ENCODE assay signal across 8 cellular contexts in the genomic region with DNA sequence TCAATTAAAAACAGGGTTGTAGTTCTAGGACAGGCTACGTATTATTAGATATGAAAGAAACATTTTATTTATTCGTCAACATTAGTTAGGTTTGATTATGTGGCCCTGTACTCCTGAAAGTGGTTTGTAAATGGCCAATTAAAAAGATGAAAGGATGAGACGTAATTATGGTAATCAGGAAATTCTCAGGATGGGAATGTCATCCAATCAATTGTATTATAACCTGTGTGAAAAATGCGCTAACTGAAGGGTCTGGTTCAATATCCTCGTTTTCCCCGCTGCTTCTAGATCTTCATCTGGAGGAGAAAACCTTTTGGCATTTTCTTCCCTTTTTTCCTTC. TPM values are rescaled to one million over a fixed set of nuclear protein-coding genes. Genes with fewer than 3 reads are reported as not detected.
DNase-seq lines count a peak whose midpoint lies in the region; ATAC-seq and TF ChIP-seq lines count a peak whose summit lies in the region.

No MANE protein-coding gene starts in this region.

- 50% methylated on average over 6 of the region's 6 CpGs for WGBS in smooth muscle cell (ENCODE audit: low lambda C conversion rate)
- 56 to 62% (median 59%) methylated on average over 6 of the region's 6 CpGs for WGBS in heart left ventricle, 4 donors

- H3K36me3 ChIP-seq in Panc1 (ENCODE audit: control insufficient read depth, insufficient read depth, low read length) (peaks cover 28% of the 10 kb centered on the region), smooth muscle cell (ENCODE audit: low read depth) (peaks cover 3% of the 10 kb centered on the region), heart left ventricle (peaks cover 3 to 41% (median 37%) of the 10 kb centered on the region in 9 donors)

- no peaks in the 10 kb centered on the region for H3K9me3 Mint-ChIP-seq in activated naive CD4-positive, alpha-beta T cell treated with anti-CD3 and anti-CD28 coated beads, Interleukin-2, amount 10 ng/mL, durations not matched to agents 7 days and 5 days

- H3K27me3 ChIP-seq in Panc1 (ENCODE audit: control insufficient read depth, insufficient read depth, low read length) (no peaks in the 10 kb centered on the region), smooth muscle cell (ENCODE audit: low read depth) (no peaks in the 10 kb centered on the region), heart left ventricle (no peaks in the 10 kb centered on the region)

- H3K27me3 Mint-ChIP-seq in activated naive CD4-positive, alpha-beta T cell treated with anti-CD3 and anti-CD28 coated beads, Interleukin-2, amount 10 ng/mL, durations not matched to agents 7 days and 5 days, result peaks cover 13% of the 10 kb centered on the region

- no peak for TF ChIP-seq POLR2A in heart left ventricle (IDR thresholded peaks at IDR 0.05)

- no peaks in the 10 kb centered on the region for H3K9me3 ChIP-seq in Panc1 (ENCODE audit: control insufficient read depth, insufficient read depth, low read depth, low read length)
- no peaks in the 10 kb centered on the region for H3K9me3 ChIP-seq in smooth muscle cell (replicated peaks; ENCODE audit: low read depth)
- H3K9me3 ChIP-seq in heart left ventricle, result no peaks in the 10 kb centered on the region

- intact Hi-C loops in Panc1 (cut with micrococcal nuclease; ENCODE audit: unreplicated experiment), result no loop called here
- intact Hi-C loops in heart left ventricle (cut with DNase I), result loop anchor here in 4 of 10 donors (5.0 to 10.0 kb wide), 4 partner anchors 322 to 818 kb away; partner anchors contain the start of genes CXXC1 (in 2 of the 4), MBD1 (in 2 of the 4) and ACAA2 (in 1 of the 4)

- H3F3A ChIP-seq in smooth muscle cell (ENCODE audit: low read depth), result peaks cover 43% of the 10 kb centered on the region

- peak overlapping the region; percentile 55 to 96 for H3K4me3 ChIP-seq in Panc1 (ENCODE audit: low read depth in 2 of 2, low read length in 2 of 2)
- peak overlapping the region; percentile 89 for H3K4me3 ChIP-seq in smooth muscle cell
- H3K4me3 ChIP-seq in heart left ventricle, result peak overlapping the region in 5 of 12 donors; percentile 71 to 92 (median 79)

- peaks cover 29% of the 10 kb centered on the region for H3K79me2 ChIP-seq in smooth muscle cell (ENCODE audit: low read depth)

- peak overlapping the region; percentile 99 for H3K4me3 Mint-ChIP-seq in activated naive CD4-positive, alpha-beta T cell treated with anti-CD3 and anti-CD28 coated beads, Interleukin-2, amount 10 ng/mL, durations not matched to agents 7 days and 5 days

- DNase-seq in activated naive CD4-positive, alpha-beta T cell treated with anti-CD3 and anti-CD28 coated beads, Interleukin-2, amount 10 ng/mL, durations not matched to agents 7 days and 5 days, result no peak
- DNase-seq in activated naive CD4-positive, alpha-beta T cell treated with anti-CD3 and anti-CD28 coated beads, Interleukin-2, amount 50 U/mL, for 16 hours, result no peak
- DNase-seq in Panc1 (ENCODE audit: low read depth, low spot score) (no peak), epithelial cell of prostate (ENCODE audit: low read depth, low spot score) (no peak), smooth muscle cell (lab: John Stamatoyannopoulos, UW; ENCODE audit: unreplicated experiment) (no peak), heart left ventricle (no peak)

- no peak overlapping the region for H3K4me2 ChIP-seq in smooth muscle cell

- no peak overlapping the region for H3K27ac Mint-ChIP-seq in activated naive CD4-positive, alpha-beta T cell treated with anti-CD3 and anti-CD28 coated beads, Interleukin-2, amount 10 ng/mL, durations not matched to agents 7 days and 5 days

- POLR2A ChIA-PET in Panc1 (lab: Charles Lee), result no interaction called here

- in situ Hi-C loops in Panc1 (cut with HindIII; ENCODE audit: low pct_unique_long_range_greater_than_20kb, low sequenced_read_pairs), result no loop called here

- peaks cover 24% of the 10 kb centered on the region for H3K4me1 ChIP-seq in Panc1 (ENCODE audit: control insufficient read depth, insufficient read depth, low read length)
- H3K4me1 ChIP-seq in smooth muscle cell (ENCODE audit: low read depth), result peaks cover 28% of the 10 kb centered on the region
- H3K4me1 ChIP-seq in heart left ventricle, result peaks cover under 1 to 42% (median 17%) of the 10 kb centered on the region in 12 donors

- peaks cover 31% of the 10 kb centered on the region for H4K20me1 ChIP-seq in smooth muscle cell (ENCODE audit: low read depth)

- no TSS peak for BruUV-seq in Panc1 (replicated peaks; lab: Mats Ljungman, UMichigan)

- CTCF ChIA-PET in activated naive CD4-positive, alpha-beta T cell treated with anti-CD3 and anti-CD28 coated beads, Interleukin-2, amount 10 ng/mL, durations not matched to agents 7 days and 5 days (lab: Charles Lee), result no interaction called here
- CTCF ChIA-PET in Panc1 (lab: Charles Lee), result no interaction called here

- H3K9ac ChIP-seq in smooth muscle cell (ENCODE audit: low read depth), result no peak overlapping the region

- peaks cover 42% of the 10 kb centered on the region for H3K36me3 Mint-ChIP-seq in activated naive CD4-positive, alpha-beta T cell treated with anti-CD3 and anti-CD28 coated beads, Interleukin-2, amount 10 ng/mL, durations not matched to agents 7 days and 5 days

- H2AFZ ChIP-seq in smooth muscle cell (ENCODE audit: low read depth), result peak overlapping the region; percentile 52

- H3K4me1 Mint-ChIP-seq in activated naive CD4-positive, alpha-beta T cell treated with anti-CD3 and anti-CD28 coated beads, Interleukin-2, amount 10 ng/mL, durations not matched to agents 7 days and 5 days, result peaks cover 52% of the 10 kb centered on the region

- ATAC-seq in Panc1 (no peak), HG02678 (IDR thresholded peaks at IDR 0.05; ENCODE audit: unreplicated experiment) (no peak), HG03175 (IDR thresholded peaks at IDR 0.05; ENCODE audit: unreplicated experiment) (no peak), heart left ventricle (no peak)

- no peak for TF ChIP-seq CTCF in Panc1 (IDR thresholded peaks at IDR 0.05)
- no peak for TF ChIP-seq CTCF in smooth muscle cell (IDR thresholded peaks at IDR 0.05; ENCODE audit: borderline replicate concordance, insufficient read depth, poor library complexity, severe bottlenecking)
- no peak for TF ChIP-seq CTCF in heart left ventricle (IDR thresholded peaks at IDR 0.05)

- H3K27ac ChIP-seq in Panc1 (ENCODE audit: low read length) (peak overlapping the region; percentile 98), epithelial cell of prostate (peak overlapping the region; percentile 96), smooth muscle cell (ENCODE audit: low read depth) (no peak overlapping the region), heart left ventricle (peak overlapping the region in 1 of 12 donors; percentile 93)

RNA-seq across cellular contexts. Expression of gene RPL17, which starts 0.4 kb away (rescaled TPM):
- total RNA-seq in Panc1 (2021; ENCODE audit: unreplicated experiment), result 874 TPM
- 719 TPM for polyA plus RNA-seq in Panc1 (2012; ENCODE audit: insufficient read length)
- 1,873 and 2,023 TPM in 2 replicates for total RNA-seq in smooth muscle cell
- polyA plus RNA-seq in smooth muscle cell, result 740 and 855 TPM in 2 replicates
- total RNA-seq in heart left ventricle, result 1,000 to 10,000 TPM in 1 of 9 donors, 100 to 1,000 TPM in 8; 418 to 1,162 (median 756) TPM
- 1,000 to 10,000 TPM; 1,191 to 1,981 TPM for polyA plus RNA-seq in heart left ventricle

RNA-seq across cellular contexts. Expression of gene C18orf32, which starts 5.6 kb away (rescaled TPM):
- 38.0 TPM for total RNA-seq in Panc1 (2021; ENCODE audit: unreplicated experiment)
- 9.3 TPM for polyA plus RNA-seq in Panc1 (2012; ENCODE audit: insufficient read length)
- total RNA-seq in smooth muscle cell, result 74.9 and 99.4 TPM in 2 replicates
- polyA plus RNA-seq in smooth muscle cell, result 87.2 and 87.7 TPM in 2 replicates
- total RNA-seq in heart left ventricle, result 10 to 100 TPM; 17.6 to 61.1 (median 36.8) TPM
- 10 to 100 TPM; 66.7 to 68.8 TPM for polyA plus RNA-seq in heart left ventricle

RNA-seq across cellular contexts. Expression of gene DYM, which starts 32.2 kb away (rescaled TPM):
- 28.7 TPM for total RNA-seq in Panc1 (2021; ENCODE audit: unreplicated experiment)
- 11.8 TPM for polyA plus RNA-seq in Panc1 (2012; ENCODE audit: insufficient read length)
- 63.1 and 79.7 TPM in 2 replicates for total RNA-seq in smooth muscle cell
- polyA plus RNA-seq in smooth muscle cell, result 41.8 and 42.3 TPM in 2 replicates
- total RNA-seq in heart left ventricle, result 10 to 100 TPM; 26.2 to 65.2 (median 52.7) TPM
- 10 to 100 TPM; 12.1 to 33.4 TPM for polyA plus RNA-seq in heart left ventricle
